Comparison of ENCODE assay signal across 1 cellular context in genomic region chr6:33621396-33622388, GRCh38.
TF ChIP-seq lines count a peak whose summit lies in the region.

No MANE protein-coding gene starts in this region.

TF ChIP-seq in WTC11, 78 proteins besides CTCF, POLR2A, EP300 and RAD21 (continued from another document):
- TF ChIP-seq ZBTB43 (CRISPR knock-in tag; IDR thresholded peaks at IDR 0.05) (no peak), MAX (CRISPR knock-in tag; IDR thresholded peaks at IDR 0.05) (peak; percentile 0; the same call in 1 of the 2 replicates)
